28 cellular contexts compared by ENCODE assay signal in genomic region chr2:61758159-61758558, GRCh38.
"Had no signal": no experiment of that assay in that cellular context is flagged by ENCODE, and none has a peak within 500 bp of the region (broad histone marks: within the 10 kb centered on the region; RNA-seq: fewer than 3 reads in every experiment).

No MANE protein-coding gene starts in this region.

- H3K4me3 ChIP-seq: MG63, SJCRH30, SK-N-MC had no signal

- DNase-seq: activated CD4-positive, alpha-beta memory T cell treated with anti-CD3 and anti-CD28 coated beads for 36 hours; activated CD4-positive, alpha-beta T cell treated with anti-CD3 and anti-CD28 coated beads for 4 hours; activated CD4-positive, alpha-beta T cell treated with anti-CD3 and anti-CD28 coated beads, Interleukin-2, amount 50 U/mL, for 1 hour; activated CD8-positive, alpha-beta memory T cell treated with anti-CD3 and anti-CD28 coated beads, Interleukin-2, amount 50 U/mL, for 4 hours; activated gamma-delta T cell; activated naive CD4-positive, alpha-beta T cell treated with Interleukin-2 at 50 U/mL for 16 hours; activated T-cell treated with anti-CD3 and anti-CD28 coated beads for 4 hours; activated T-cell treated with anti-CD3 and anti-CD28 coated beads, Interleukin-2, amount 50 U/mL, for 4 hours; anterior cingulate cortex; caudate nucleus; cerebellar nuclear complex; Kasumi-1; KG1; NCI-H1048; NCI-H1105 treated with DMSO at 0.1 percent for 48 hours; NCI-H1436; NCI-H1694; NCI-H1930; NCI-H2081 treated with DMSO at 0.1 percent for 48 hours; NCI-H345; NCI-H524 treated with DMSO at 0.1 percent for 48 hours; SHP77; SJCRH30 had no signal

- H3K9me3 ChIP-seq: SJCRH30 had no signal

- H3K27ac ChIP-seq: SJCRH30, SK-N-MC had no signal

- H3K27me3 ChIP-seq: MG63, SJCRH30 had no signal

- ATAC-seq: activated T-cell treated with anti-CD3 and anti-CD28 coated beads, Interleukin-2, amount 50 U/mL, for 4 hours; Panc1 had no signal

- FAIRE-seq: bronchial epithelial cell, TTC549 had no signal

- H3K36me3 ChIP-seq: MG63, SJCRH30 had no signal
